Comparison of ENCODE assay signal across 8 cellular contexts in the genomic region with DNA sequence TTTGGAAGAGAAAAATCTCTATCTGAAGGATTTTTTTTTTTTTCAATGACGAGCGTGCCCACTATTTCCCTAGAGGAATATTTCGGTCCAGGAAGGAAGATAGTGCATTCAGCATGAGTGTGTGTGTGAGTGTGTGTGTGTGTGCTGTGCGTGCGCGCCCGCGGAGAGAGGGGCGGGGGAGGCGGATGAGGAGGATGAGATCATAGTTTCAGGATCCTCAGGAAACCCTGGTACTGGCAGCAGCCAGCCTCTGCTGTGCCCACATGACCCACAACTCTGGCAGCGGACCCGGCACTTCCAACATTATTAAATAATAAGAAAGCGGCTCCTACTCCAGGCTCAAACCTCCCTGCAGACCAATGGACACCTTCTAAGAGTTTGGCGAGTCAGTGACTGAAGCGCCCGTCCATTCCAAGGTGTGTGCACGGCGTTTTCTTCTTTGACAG.
DNase-seq lines count a peak whose midpoint lies in the region; ATAC-seq, FAIRE-seq and TF ChIP-seq lines count a peak whose summit lies in the region.

No MANE protein-coding gene starts in this region.

- H3K9me3 ChIP-seq in ectodermal cell (ENCODE audit: control insufficient read depth, low read length) (no peaks in the 10 kb centered on the region), liver (ENCODE audit: control insufficient read depth in 4 of 4, low read length in 3 of 4) (no peaks in the 10 kb centered on the region), subcutaneous abdominal adipose tissue (ENCODE audit: control insufficient read depth in 5 of 5, low read length in 5 of 5) (no peaks in the 10 kb centered on the region)

- H3K4me1 ChIP-seq in ectodermal cell (ENCODE audit: control insufficient read depth, insufficient read depth, low read length) (no peaks in the 10 kb centered on the region), liver (ENCODE audit: control insufficient read depth in 4 of 4, insufficient read depth in 4 of 4, low read length in 3 of 4) (peaks cover 0 to 11% (median 6%) of the 10 kb centered on the region in 4 donors), subcutaneous abdominal adipose tissue (ENCODE audit: control insufficient read depth in 5 of 5, insufficient read depth in 5 of 5, low read length in 5 of 5) (peaks cover 0 to 24% (median 15%) of the 10 kb centered on the region in 5 donors)

- 1% methylated on average over 18 of the region's 18 CpGs for WGBS in ectodermal cell, 2 experiments
- under 1% methylated on average over 18 of the region's 18 CpGs for WGBS in liver

- H3K9ac ChIP-seq in liver (ENCODE audit: low read depth in 1 of 2, low read length in 2 of 2) (peak overlapping the region in 1 of 2 donors; percentile 34), subcutaneous abdominal adipose tissue (ENCODE audit: low read length in 5 of 5) (peak overlapping the region in 3 of 5 donors; percentile 55 to 60 (median 59))

- H3K4me3 ChIP-seq in ectodermal cell (ENCODE audit: insufficient read depth, low read depth, low read length): peak overlapping the region; percentile 50
- peak overlapping the region; percentile 25 to 70 (median 58) for H3K4me3 ChIP-seq in liver (ENCODE audit: low read depth in 1 of 3, low read length in 3 of 3)
- peak overlapping the region; percentile 70 to 88 (median 72) for H3K4me3 ChIP-seq in subcutaneous abdominal adipose tissue (ENCODE audit: low read depth in 1 of 5, low read length in 5 of 5)

- H3K36me3 ChIP-seq in ectodermal cell (ENCODE audit: control insufficient read depth, insufficient read depth, low read length) (no peaks in the 10 kb centered on the region), liver (ENCODE audit: control insufficient read depth in 4 of 4, insufficient read depth in 3 of 4, low read depth in 1 of 4, low read length in 3 of 4) (no peaks in the 10 kb centered on the region), subcutaneous abdominal adipose tissue (ENCODE audit: control insufficient read depth in 5 of 5, insufficient read depth in 5 of 5, low read length in 5 of 5) (no peaks in the 10 kb centered on the region)

- H3K27me3 ChIP-seq in ectodermal cell (ENCODE audit: control insufficient read depth, insufficient read depth, low read length, poor library complexity, severe bottlenecking) (peaks cover 36% of the 10 kb centered on the region), liver (ENCODE audit: control insufficient read depth in 4 of 4, insufficient read depth in 4 of 4, low read length in 3 of 4) (peaks cover 0 to 14% (median 0%) of the 10 kb centered on the region in 4 donors), subcutaneous abdominal adipose tissue (ENCODE audit: control insufficient read depth in 5 of 5, insufficient read depth in 4 of 5, low read length in 5 of 5) (no peaks in the 10 kb centered on the region)

- TF ChIP-seq CTCF in liver (IDR thresholded peaks at IDR 0.05; ENCODE audit: low read depth, low read length, missing input control): no peak

- peak; percentile 61 for ATAC-seq in GM21619 (IDR thresholded peaks at IDR 0.05; ENCODE audit: unreplicated experiment)

- TF ChIP-seq RAD21 in liver (IDR thresholded peaks at IDR 0.05): no peak

- DNase-seq in ELR (ENCODE audit: low read depth) (peak; percentile 13), Kasumi-1 (lab: John Stamatoyannopoulos, UW) (peak; percentile 31 to 61), RCC 7860 (ENCODE audit: low spot score) (peak; percentile 53), activated gamma-delta T cell (lab: John Stamatoyannopoulos, UW) (no peak)

- H3K27ac ChIP-seq in ectodermal cell (ENCODE audit: insufficient read depth, low read depth, low read length, poor library complexity, severe bottlenecking): no peak overlapping the region
- peak overlapping the region; percentile 61 to 71 for H3K27ac ChIP-seq in liver (ENCODE audit: low read depth in 1 of 2, low read length in 2 of 2)
- peak overlapping the region; percentile 60 for H3K27ac ChIP-seq in subcutaneous abdominal adipose tissue (ENCODE audit: low read depth, low read length)

- no peak for FAIRE-seq in RCC 7860 (lab: Jason Lieb, UNC)

TF ChIP-seq in liver, 16 proteins besides CTCF, POLR2A, EP300 and RAD21:
- TF ChIP-seq, protein P1, sequence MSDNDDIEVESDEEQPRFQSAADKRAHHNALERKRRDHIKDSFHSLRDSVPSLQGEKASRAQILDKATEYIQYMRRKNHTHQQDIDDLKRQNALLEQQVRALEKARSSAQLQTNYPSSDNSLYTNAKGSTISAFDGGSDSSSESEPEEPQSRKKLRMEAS (IDR thresholded peaks at IDR 0.05): no peak
- TF ChIP-seq YY1 (IDR thresholded peaks at IDR 0.05) (no peak), JUND (IDR thresholded peaks at IDR 0.05) (peak; percentile 25 to 51), RXRA (IDR thresholded peaks at IDR 0.05) (peak in 1 of 2 donors; percentile 7)
